ENCODE assay signal across 1 cellular context in genomic region chr16:89560413-89561194, GRCh38.
TF ChIP-seq lines count a peak whose summit lies in the region.

Gene RPL13 (plus strand): TSS chr16:89560682. CDS start chr16:89560960, 278 bp downstream.

TF ChIP-seq in HepG2, 621 proteins besides CTCF, POLR2A, EP300 and RAD21 (continued from another document):
- TF ChIP-seq ZNF609 (CRISPR knock-in tag; IDR thresholded peaks at IDR 0.05; ENCODE audit: borderline replicate concordance) (no peak; the same call in 1 of the 2 replicates), ZFX (CRISPR knock-in tag; IDR thresholded peaks at IDR 0.05; ENCODE audit: low read depth) (peak; percentile 99), ZNF510 (CRISPR knock-in tag; IDR thresholded peaks at IDR 0.05; ENCODE audit: low read depth) (peak; percentile 92), KIAA2018 (CRISPR knock-in tag; IDR thresholded peaks at IDR 0.05; ENCODE audit: borderline replicate concordance) (peak; percentile 94), ZNF414 (CRISPR knock-in tag; IDR thresholded peaks at IDR 0.05) (peak; percentile 96), ZNF251 (CRISPR knock-in tag; IDR thresholded peaks at IDR 0.05) (0 out of 2 replicates have a peak, but pooled peaks have one; percentile 78), KDM6A (CRISPR knock-in tag; IDR thresholded peaks at IDR 0.05; ENCODE audit: low read depth) (peak; percentile 29; the same call in 1 of the 2 replicates), IRX3 (CRISPR knock-in tag; IDR thresholded peaks at IDR 0.05; ENCODE audit: borderline replicate concordance, low read depth) (peak; percentile 86; the same call in 1 of the 2 replicates), NFYC (CRISPR knock-in tag; IDR thresholded peaks at IDR 0.05) (peak; percentile 95), SP1 (IDR thresholded peaks at IDR 0.05) (no peak), SP1 (CRISPR knock-in tag; IDR thresholded peaks at IDR 0.05) (no peak), ZNF552 (CRISPR knock-in tag; IDR thresholded peaks at IDR 0.05; ENCODE audit: borderline replicate concordance) (peak; percentile 73), PHB2 (IDR thresholded peaks at IDR 0.05; ENCODE audit: partially characterized antibody) (no peak), ZBTB8A (CRISPR knock-in tag; IDR thresholded peaks at IDR 0.05; ENCODE audit: borderline replicate concordance, low read depth) (no peak; the same call in 1 of the 2 replicates), THAP8 (CRISPR knock-in tag; IDR thresholded peaks at IDR 0.05; ENCODE audit: borderline replicate concordance) (0 out of 2 replicates have a peak, but pooled peaks have one; percentile 48), NR3C1 (CRISPR knock-in tag; IDR thresholded peaks at IDR 0.05) (no peak), ZNF557 (CRISPR knock-in tag; IDR thresholded peaks at IDR 0.05) (peak; percentile 83; the same call in 1 of the 2 replicates), HMGA1 (CRISPR knock-in tag; conservative IDR thresholded peaks at IDR 0.05) (no peak), KAT8 (CRISPR knock-in tag; IDR thresholded peaks at IDR 0.05) (peak; percentile 96), POGZ (CRISPR knock-in tag; IDR thresholded peaks at IDR 0.05) (peak; percentile 62), ZNF33B (CRISPR knock-in tag; IDR thresholded peaks at IDR 0.05) (no peak; the same call in 1 of the 2 replicates)
